In genomic region chr3:15431256-15431837, GRCh38 we compare ENCODE assay signal across 21 cellular contexts. TPM values are rescaled to one million over a fixed set of nuclear protein-coding genes. Genes with fewer than 3 reads are reported as not detected.
A peak's percentile ranks its signal among the peaks of the same experiment; 100 is the strongest.
DNase-seq lines count a peak whose midpoint lies in the region; ATAC-seq, FAIRE-seq and TF ChIP-seq lines count a peak whose summit lies in the region.
"Had no signal": no experiment of that assay in that cellular context is flagged by ENCODE, and none has a peak within 500 bp of the region (broad histone marks: within the 10 kb centered on the region; RNA-seq: fewer than 3 reads in every experiment).

No MANE protein-coding gene starts in this region.

- peak overlapping the region; percentile 0 for H3K27ac Mint-ChIP-seq in activated naive CD8-positive, alpha-beta T cell
- H3K27ac Mint-ChIP-seq in activated naive CD8-positive, alpha-beta T cell treated with anti-CD3 and anti-CD28 coated beads for 36 hours: no peak overlapping the region
- peak overlapping the region; percentile 15 for H3K27ac Mint-ChIP-seq in astrocyte (ENCODE audit: unreplicated experiment)
- peak overlapping the region; percentile 61 to 96 for H3K27ac Mint-ChIP-seq in natural killer cell

- H3K4me3 Mint-ChIP-seq in activated naive CD8-positive, alpha-beta T cell: peak overlapping the region; percentile 32
- H3K4me3 Mint-ChIP-seq in activated naive CD8-positive, alpha-beta T cell treated with anti-CD3 and anti-CD28 coated beads for 36 hours: no peak overlapping the region
- H3K4me3 Mint-ChIP-seq in astrocyte (ENCODE audit: unreplicated experiment) (no peak overlapping the region), natural killer cell (no peak overlapping the region)

- H3K27ac ChIP-seq in astrocyte (ENCODE audit: low read depth, low read length): no peak overlapping the region
- no peak overlapping the region for H3K27ac ChIP-seq in left lung
- H3K27ac ChIP-seq: GM23248, PC-9 had no signal

- DNase-seq in activated naive CD8-positive, alpha-beta T cell treated with anti-CD3 and anti-CD28 coated beads for 36 hours: no peak
- DNase-seq in LNCaP clone FGC (ENCODE audit: low read depth) (peak; percentile 3), astrocyte (ENCODE audit: low read depth) (no peak), natural killer cell (no peak), left lung (no peak)
- DNase-seq in stimulated activated CD4-positive, alpha-beta T cell treated with anti-CD3 and anti-CD28 coated beads, Interleukin-15, amount 100 ng/mL, for 24 hours: no peak
- DNase-seq: AML-193; CD4-positive, CD25-positive, alpha-beta regulatory T cell; DMS79; GM23248; IMR-90; MV-4-11; NCI-H1417 treated with DMSO at 0.1 percent for 48 hours; NCI-H2029; NCI-H2171 treated with DMSO at 0.1 percent for 48 hours; NCI-H774; PC-9 had no signal

- H3K36me3 ChIP-seq in astrocyte (ENCODE audit: insufficient read depth, low read length) (peaks cover 30% of the 10 kb centered on the region), left lung (peaks cover 5 to 65% of the 10 kb centered on the region in 2 donors)

- ATAC-seq in natural killer cell (no peak), left lung (no peak)
- ATAC-seq: HCT116 had no signal

- peaks cover 46% of the 10 kb centered on the region for H3K4me1 Mint-ChIP-seq in activated naive CD8-positive, alpha-beta T cell (ENCODE audit: low read depth)
- H3K4me1 Mint-ChIP-seq in activated naive CD8-positive, alpha-beta T cell treated with anti-CD3 and anti-CD28 coated beads for 36 hours: peaks cover 34% of the 10 kb centered on the region
- H3K4me1 Mint-ChIP-seq in astrocyte (ENCODE audit: low read depth, unreplicated experiment): peaks cover 9% of the 10 kb centered on the region
- H3K4me1 Mint-ChIP-seq in natural killer cell: peaks cover 52 to 58% of the 10 kb centered on the region in 2 donors

- H3K36me3 Mint-ChIP-seq in activated naive CD8-positive, alpha-beta T cell: peaks cover 7% of the 10 kb centered on the region
- peaks cover 34% of the 10 kb centered on the region for H3K36me3 Mint-ChIP-seq in activated naive CD8-positive, alpha-beta T cell treated with anti-CD3 and anti-CD28 coated beads for 36 hours
- H3K36me3 Mint-ChIP-seq in astrocyte (ENCODE audit: low read depth, unreplicated experiment) (peaks cover 3% of the 10 kb centered on the region), natural killer cell (peaks cover 13% of the 10 kb centered on the region)

- intact Hi-C loops in natural killer cell (cut with micrococcal nuclease): no loop called here
- intact Hi-C loops in left lung (cut with DNase I): no loop called here

- no peaks in the 10 kb centered on the region for H3K9me3 ChIP-seq in astrocyte (ENCODE audit: insufficient read depth, low read depth, low read length)
- no peaks in the 10 kb centered on the region for H3K9me3 ChIP-seq in left lung

- no peaks in the 10 kb centered on the region for H3K27me3 ChIP-seq in astrocyte (ENCODE audit: insufficient read depth, low read length)
- H3K27me3 ChIP-seq in left lung: no peaks in the 10 kb centered on the region

- TF ChIP-seq CTCF in LNCaP clone FGC (IDR thresholded peaks at IDR 0.05; ENCODE audit: control insufficient read depth, extremely low read depth, insufficient read depth) (no peak), astrocyte (IDR thresholded peaks at IDR 0.05; ENCODE audit: insufficient read depth, low read depth, low read length) (no peak), natural killer cell (IDR thresholded peaks at IDR 0.05) (no peak), left lung (IDR thresholded peaks at IDR 0.05) (no peak)

- no peak overlapping the region for H2AFZ ChIP-seq in astrocyte (ENCODE audit: low read depth, low read length)
- H2AFZ ChIP-seq: GM23248, PC-9 had no signal

- no peak overlapping the region for H3K4me3 ChIP-seq in LNCaP clone FGC (ENCODE audit: low read depth, low read length)
- H3K4me3 ChIP-seq in astrocyte (ENCODE audit: insufficient read depth, low read depth, low read length): no peak overlapping the region
- H3K4me3 ChIP-seq in left lung: no peak overlapping the region
- H3K4me3 ChIP-seq: GM23248, PC-9 had no signal

- H3K4me1 ChIP-seq in astrocyte (ENCODE audit: insufficient read depth, low read length): peaks cover 13% of the 10 kb centered on the region
- H3K4me1 ChIP-seq in left lung: peaks cover 7 to 45% of the 10 kb centered on the region in 2 donors

- no peaks in the 10 kb centered on the region for H3K9me3 Mint-ChIP-seq in activated naive CD8-positive, alpha-beta T cell (ENCODE audit: low read depth)
- H3K9me3 Mint-ChIP-seq in activated naive CD8-positive, alpha-beta T cell treated with anti-CD3 and anti-CD28 coated beads for 36 hours: peaks cover 6% of the 10 kb centered on the region
- H3K9me3 Mint-ChIP-seq in astrocyte (ENCODE audit: unreplicated experiment) (no peaks in the 10 kb centered on the region), natural killer cell (no peaks in the 10 kb centered on the region)
- H3K9me3 Mint-ChIP-seq: CD4-positive, CD25-positive, alpha-beta regulatory T cell had no signal

- FAIRE-seq in astrocyte (lab: Jason Lieb, UNC): no peak
- FAIRE-seq: G401.6, GM12892 had no signal

- peaks cover 68% of the 10 kb centered on the region for H4K20me1 ChIP-seq in astrocyte (ENCODE audit: insufficient read depth, low read length)

- no peak overlapping the region for H3K9ac ChIP-seq in astrocyte (ENCODE audit: low read length)
- H3K9ac ChIP-seq: GM23248 had no signal

- no peaks in the 10 kb centered on the region for H3K27me3 Mint-ChIP-seq in activated naive CD8-positive, alpha-beta T cell
- no peaks in the 10 kb centered on the region for H3K27me3 Mint-ChIP-seq in activated naive CD8-positive, alpha-beta T cell treated with anti-CD3 and anti-CD28 coated beads for 36 hours
- H3K27me3 Mint-ChIP-seq in astrocyte (ENCODE audit: low read depth, unreplicated experiment) (no peaks in the 10 kb centered on the region), natural killer cell (ENCODE audit: low read depth in 2 of 2) (no peaks in the 10 kb centered on the region)
- H3K27me3 Mint-ChIP-seq: CD4-positive, CD25-positive, alpha-beta regulatory T cell had no signal

- H3K79me2 ChIP-seq in astrocyte (ENCODE audit: insufficient read depth, low read length): peaks cover 57% of the 10 kb centered on the region

- no peak overlapping the region for H3K4me2 ChIP-seq in astrocyte (ENCODE audit: low read length)
- H3K4me2 ChIP-seq: PC-9 had no signal

RNA-seq across cellular contexts. Expression of gene EAF1, which starts 3.9 kb away (rescaled TPM):
- 10 to 100 TPM; 24.6 to 24.9 TPM for total RNA-seq in activated naive CD8-positive, alpha-beta T cell treated with anti-CD3 and anti-CD28 coated beads for 36 hours
- total RNA-seq in astrocyte (27.1 and 28.8 TPM in 2 replicates), natural killer cell (10 to 100 TPM; 39.7 to 45.8 (median 41.5) TPM), left lung (10 to 100 TPM; 21.3 to 23.0 TPM)

RNA-seq across cellular contexts. Expression of gene METTL6, which starts 4.0 kb away (rescaled TPM):
- 10 to 100 TPM; 21.9 to 26.7 TPM for total RNA-seq in activated naive CD8-positive, alpha-beta T cell treated with anti-CD3 and anti-CD28 coated beads for 36 hours
- total RNA-seq in astrocyte (18.9 and 19.7 TPM in 2 replicates), natural killer cell (10 to 100 TPM in 2 of 3 donors, 1 to 10 TPM in 1; 9.8 to 13.3 (median 11.8) TPM), left lung (10 to 100 TPM; 14.7 to 16.1 TPM)
